In the genomic region with DNA sequence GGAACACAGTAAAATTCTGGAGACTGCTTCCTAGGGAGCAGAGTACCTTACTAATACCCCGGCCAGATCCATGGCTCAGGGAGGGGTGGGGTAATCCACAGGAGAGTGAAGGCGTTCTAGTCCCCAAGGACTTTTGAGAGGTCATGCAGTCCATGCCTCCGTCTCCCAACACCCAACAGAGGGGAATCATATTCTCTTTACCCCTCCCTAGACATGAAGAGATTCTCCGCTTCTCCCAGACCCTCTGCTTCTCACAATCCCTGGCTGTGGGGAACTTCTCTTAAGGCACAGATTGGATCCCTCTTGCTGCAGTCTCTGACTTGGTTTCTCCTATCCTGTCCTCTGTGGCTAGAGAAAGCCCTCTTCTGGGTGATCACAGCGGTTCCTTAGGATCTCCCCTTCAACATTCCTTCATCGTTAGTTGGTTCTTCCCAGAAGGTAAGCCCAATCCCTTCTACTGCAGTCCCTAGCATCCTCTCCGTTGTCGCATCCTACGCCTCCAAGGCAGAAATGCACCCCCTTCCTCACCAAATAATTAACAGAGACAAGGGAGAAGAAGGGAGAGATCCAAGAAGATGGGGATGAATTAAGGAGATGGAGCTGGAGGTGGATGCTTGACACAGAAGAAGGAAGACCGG, we compare ENCODE assay signal across 1 cellular context.
TF ChIP-seq lines count a peak whose summit lies in the region.

No MANE protein-coding gene starts in this region.

TF ChIP-seq in HEK293, 187 proteins besides CTCF, POLR2A, EP300 and RAD21 (continued from another document):
- TF ChIP-seq, protein P1, sequence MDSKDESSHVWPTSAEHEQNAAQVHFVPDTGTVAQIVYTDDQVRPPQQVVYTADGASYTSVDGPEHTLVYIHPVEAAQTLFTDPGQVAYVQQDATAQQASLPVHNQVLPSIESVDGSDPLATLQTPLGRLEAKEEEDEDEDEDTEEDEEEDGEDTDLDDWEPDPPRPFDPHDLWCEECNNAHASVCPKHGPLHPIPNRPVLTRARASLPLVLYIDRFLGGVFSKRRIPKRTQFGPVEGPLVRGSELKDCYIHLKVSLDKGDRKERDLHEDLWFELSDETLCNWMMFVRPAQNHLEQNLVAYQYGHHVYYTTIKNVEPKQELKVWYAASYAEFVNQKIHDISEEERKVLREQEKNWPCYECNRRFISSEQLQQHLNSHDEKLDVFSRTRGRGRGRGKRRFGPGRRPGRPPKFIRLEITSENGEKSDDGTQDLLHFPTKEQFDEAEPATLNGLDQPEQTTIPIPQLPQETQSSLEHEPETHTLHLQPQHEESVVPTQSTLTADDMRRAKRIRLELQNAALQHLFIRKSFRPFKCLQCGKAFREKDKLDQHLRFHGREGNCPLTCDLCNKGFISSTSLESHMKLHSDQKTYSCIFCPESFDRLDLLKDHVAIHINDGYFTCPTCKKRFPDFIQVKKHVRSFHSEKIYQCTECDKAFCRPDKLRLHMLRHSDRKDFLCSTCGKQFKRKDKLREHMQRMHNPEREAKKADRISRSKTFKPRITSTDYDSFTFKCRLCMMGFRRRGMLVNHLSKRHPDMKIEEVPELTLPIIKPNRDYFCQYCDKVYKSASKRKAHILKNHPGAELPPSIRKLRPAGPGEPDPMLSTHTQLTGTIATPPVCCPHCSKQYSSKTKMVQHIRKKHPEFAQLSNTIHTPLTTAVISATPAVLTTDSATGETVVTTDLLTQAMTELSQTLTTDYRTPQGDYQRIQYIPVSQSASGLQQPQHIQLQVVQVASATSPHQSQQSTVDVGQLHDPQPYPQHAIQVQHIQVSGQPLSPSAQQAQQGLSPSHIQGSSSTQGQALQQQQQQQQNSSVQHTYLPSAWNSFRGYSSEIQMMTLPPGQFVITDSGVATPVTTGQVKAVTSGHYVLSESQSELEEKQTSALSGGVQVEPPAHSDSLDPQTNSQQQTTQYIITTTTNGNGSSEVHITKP (tag by site-specific recombination; IDR thresholded peaks at IDR 0.05): peak; percentile 97
- TF ChIP-seq ZNF610 (tag by site-specific recombination; IDR thresholded peaks at IDR 0.05; ENCODE audit: borderline replicate concordance): no peak
- peak; percentile 19; the same call in 1 of the 2 replicates for TF ChIP-seq ZNF133 (tag by site-specific recombination; IDR thresholded peaks at IDR 0.05)
- TF ChIP-seq ZBTB21 (tag by site-specific recombination; IDR thresholded peaks at IDR 0.05): no peak
- no peak for TF ChIP-seq ZNF223 (tag by site-specific recombination; IDR thresholded peaks at IDR 0.05)
- no peak for TF ChIP-seq ZNF837 (tag by site-specific recombination; IDR thresholded peaks at IDR 0.05)
- TF ChIP-seq ZNF394 (tag by site-specific recombination; IDR thresholded peaks at IDR 0.05; ENCODE audit: borderline replicate concordance): peak; percentile 77
- TF ChIP-seq SALL2 (tag by site-specific recombination; IDR thresholded peaks at IDR 0.05; ENCODE audit: borderline replicate concordance): no peak
- TF ChIP-seq ZBTB17 (tag by site-specific recombination; IDR thresholded peaks at IDR 0.05): no peak
- no peak for TF ChIP-seq ZNF366 (tag by site-specific recombination; conservative IDR thresholded peaks at IDR 0.05)
- TF ChIP-seq ZNF274 (IDR thresholded peaks at IDR 0.05; ENCODE audit: low read length): no peak
- no peak for TF ChIP-seq ZNF274 (tag by site-specific recombination; IDR thresholded peaks at IDR 0.05; ENCODE audit: borderline replicate concordance)
- no peak for TF ChIP-seq ZNF140 (tag by site-specific recombination; IDR thresholded peaks at IDR 0.05)
- TF ChIP-seq, protein P2, sequence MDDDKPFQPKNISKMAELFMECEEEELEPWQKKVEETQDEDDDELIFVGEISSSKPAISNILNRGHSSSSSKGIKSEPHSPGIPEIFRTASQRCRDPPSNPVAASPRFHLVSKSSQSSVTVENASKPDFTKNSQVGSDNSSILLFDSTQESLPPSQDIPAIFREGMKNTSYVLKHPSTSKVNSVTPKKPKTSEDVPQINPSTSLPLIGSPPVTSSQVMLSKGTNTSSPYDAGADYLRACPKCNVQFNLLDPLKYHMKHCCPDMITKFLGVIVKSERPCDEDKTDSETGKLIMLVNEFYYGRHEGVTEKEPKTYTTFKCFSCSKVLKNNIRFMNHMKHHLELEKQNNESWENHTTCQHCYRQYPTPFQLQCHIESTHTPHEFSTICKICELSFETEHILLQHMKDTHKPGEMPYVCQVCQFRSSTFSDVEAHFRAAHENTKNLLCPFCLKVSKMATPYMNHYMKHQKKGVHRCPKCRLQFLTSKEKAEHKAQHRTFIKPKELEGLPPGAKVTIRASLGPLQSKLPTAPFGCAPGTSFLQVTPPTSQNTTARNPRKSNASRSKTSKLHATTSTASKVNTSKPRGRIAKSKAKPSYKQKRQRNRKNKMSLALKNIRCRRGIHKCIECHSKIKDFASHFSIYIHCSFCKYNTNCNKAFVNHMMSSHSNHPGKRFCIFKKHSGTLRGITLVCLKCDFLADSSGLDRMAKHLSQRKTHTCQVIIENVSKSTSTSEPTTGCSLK (tag by site-specific recombination; IDR thresholded peaks at IDR 0.05): no peak
- TF ChIP-seq ZNF391 (tag by site-specific recombination; IDR thresholded peaks at IDR 0.05; ENCODE audit: borderline replicate concordance, low read depth): no peak
- TF ChIP-seq ZNF670 (tag by site-specific recombination; IDR thresholded peaks at IDR 0.05; ENCODE audit: low read depth): no peak
